20 cellular contexts compared by ENCODE assay signal in the genomic region with DNA sequence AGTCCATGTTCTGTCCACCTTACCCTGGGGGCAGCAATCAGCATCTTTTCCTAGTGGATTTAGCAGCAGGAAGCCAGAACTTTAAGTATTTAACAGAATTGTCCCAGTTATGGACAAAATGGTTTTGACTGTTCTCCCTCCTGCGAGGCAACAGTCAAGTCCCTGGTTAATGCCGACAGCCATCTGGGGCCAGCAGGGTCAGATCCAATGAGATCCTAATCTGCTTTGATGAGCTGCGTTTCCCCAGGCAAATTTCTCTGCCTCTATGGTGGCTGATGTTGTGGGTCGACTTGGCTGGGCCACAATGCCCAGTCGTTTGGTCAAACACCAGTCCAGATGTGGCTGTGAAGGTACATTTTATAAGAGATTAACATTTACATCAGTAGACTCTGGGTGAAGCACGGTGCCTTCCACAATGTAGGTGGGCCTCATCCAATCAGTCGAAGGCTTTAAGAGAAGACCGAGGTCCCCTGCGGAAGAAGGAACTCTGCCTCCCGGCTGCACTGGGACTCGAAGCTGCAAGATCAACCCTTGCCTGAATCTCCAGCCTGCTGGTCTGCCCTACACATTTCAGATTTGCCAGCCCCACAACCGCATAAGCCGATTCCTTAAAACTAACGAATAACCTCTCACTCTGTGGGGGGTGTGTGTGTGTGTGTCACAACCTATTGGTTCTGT.
"Had no signal": no experiment of that assay in that cellular context is flagged by ENCODE, and none has a peak within 500 bp of the region (broad histone marks: within the 10 kb centered on the region; RNA-seq: fewer than 3 reads in every experiment).

No MANE protein-coding gene starts in this region.

- H3K4me1 ChIP-seq: prostate gland, upper lobe of left lung had no signal

- H3K9me3 ChIP-seq: prostate gland, thoracic aorta, upper lobe of left lung had no signal

- H3K4me3 ChIP-seq: dorsolateral prefrontal cortex, prostate gland, skin epidermis, thoracic aorta, upper lobe of left lung had no signal

- H3K27ac ChIP-seq: brain microvascular endothelial cell, dorsolateral prefrontal cortex, prostate gland, skin epidermis, thoracic aorta, upper lobe of left lung had no signal

- DNase-seq: activated CD4-positive, alpha-beta T cell treated with anti-CD3 and anti-CD28 coated beads, Interleukin-2, amount 50 U/mL, for 4 hours; activated naive CD4-positive, alpha-beta T cell treated with anti-CD3 and anti-CD28 coated beads, Interleukin-2, amount 50 U/mL, for 16 hours; activated T-cell treated with anti-CD3 and anti-CD28 coated beads for 4 hours; brain microvascular endothelial cell; central memory CD4-positive, alpha-beta T cell; dorsolateral prefrontal cortex; erythroblast; foreskin melanocyte; glutamatergic neuron; hippocampal formation; left colon; midbrain; nucleus accumbens; right cardiac atrium; stimulated activated CD4-positive, alpha-beta T cell treated with anti-CD3 and anti-CD28 coated beads, Interleukin-15, amount 100 ng/mL, for 24 hours; stimulated activated CD4-positive, alpha-beta T cell treated with anti-CD3 and anti-CD28 coated beads, Interleukin-4, amount 100 ng/mL, for 1 hour; upper lobe of left lung had no signal

- H3K36me3 ChIP-seq: brain microvascular endothelial cell, prostate gland, thoracic aorta, upper lobe of left lung had no signal

- ATAC-seq: left colon, right cardiac atrium had no signal

- H3K27me3 ChIP-seq: brain microvascular endothelial cell, upper lobe of left lung had no signal
